In the genomic region with DNA sequence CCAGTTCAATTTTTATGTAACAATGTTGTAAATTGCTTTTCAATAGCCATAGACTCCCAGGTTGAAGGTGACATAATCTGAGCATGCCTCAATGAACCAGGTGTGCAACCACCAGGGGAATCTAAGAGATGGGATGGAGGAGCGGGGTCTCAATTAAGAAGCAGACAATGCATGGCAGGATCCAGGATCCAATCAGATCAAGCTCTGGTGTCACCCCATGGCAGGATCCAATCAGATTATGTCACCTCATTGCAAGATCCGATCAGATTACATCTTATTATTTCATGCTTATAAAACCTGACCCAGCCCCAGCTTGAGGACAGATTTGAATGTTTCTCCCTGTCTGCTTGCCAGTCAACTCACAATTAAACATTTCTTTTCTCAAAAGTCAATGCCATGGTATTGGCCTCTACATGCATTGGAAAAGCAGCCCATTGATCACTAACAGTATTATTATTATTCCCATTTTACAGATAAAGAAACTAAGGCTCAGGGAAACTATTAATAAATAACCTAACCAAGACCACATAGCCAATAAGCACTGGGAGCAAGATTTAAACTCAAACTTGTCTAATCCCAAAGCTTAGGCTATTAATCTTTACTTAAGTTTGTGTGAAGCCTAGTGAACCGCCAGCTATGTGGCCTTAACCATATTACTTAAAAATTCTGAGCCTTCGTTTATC, we compare ENCODE assay signal across 1 cellular context.
TF ChIP-seq lines count a peak whose summit lies in the region.

No MANE protein-coding gene starts in this region.

TF ChIP-seq in K562, 482 proteins besides CTCF, POLR2A, EP300 and RAD21:
- TF ChIP-seq ADNP (tag; IDR thresholded peaks at IDR 0.05) = peak; percentile 67
- TF ChIP-seq MBD2 (IDR thresholded peaks at IDR 0.05; ENCODE audit: borderline replicate concordance, low read depth) = no peak
- TF ChIP-seq SRSF1 (IDR thresholded peaks at IDR 0.05; ENCODE audit: low read depth, low read length) = no peak
- peak; percentile 66 for TF ChIP-seq CHD4 (IDR thresholded peaks at IDR 0.05; ENCODE audit: insufficient read depth, insufficient replicate concordance, low read depth, low read length, poor library complexity, severe bottlenecking)
- no peak for TF ChIP-seq POLR3A (IDR thresholded peaks at IDR 0.05; ENCODE audit: borderline replicate concordance, extremely low read depth, insufficient read depth, insufficient read length)
- TF ChIP-seq BCOR (IDR thresholded peaks at IDR 0.05) = peak; percentile 71; the same call in 1 of the 2 replicates
- TF ChIP-seq YY1 (IDR thresholded peaks at IDR 0.05; ENCODE audit: borderline replicate concordance in 1 of 3, control insufficient read depth in 1 of 3, extremely low read depth in 1 of 3, insufficient read depth in 3 of 3, insufficient read length in 1 of 3, insufficient replicate concordance in 2 of 3, low read depth in 1 of 3, low read length in 2 of 3) = no peak
- TF ChIP-seq RBM25 (IDR thresholded peaks at IDR 0.05; ENCODE audit: low read depth, low read length, severe bottlenecking) = peak; percentile 77
- TF ChIP-seq AFF1 (IDR thresholded peaks at IDR 0.05; ENCODE audit: low read depth in 1 of 2, partially characterized antibody in 2 of 2) = no peak
- TF ChIP-seq KDM1A (IDR thresholded peaks at IDR 0.05) = 0 out of 4 replicates have a peak, but pooled peaks have one; percentile 23 to 41
- TF ChIP-seq, protein P1, sequence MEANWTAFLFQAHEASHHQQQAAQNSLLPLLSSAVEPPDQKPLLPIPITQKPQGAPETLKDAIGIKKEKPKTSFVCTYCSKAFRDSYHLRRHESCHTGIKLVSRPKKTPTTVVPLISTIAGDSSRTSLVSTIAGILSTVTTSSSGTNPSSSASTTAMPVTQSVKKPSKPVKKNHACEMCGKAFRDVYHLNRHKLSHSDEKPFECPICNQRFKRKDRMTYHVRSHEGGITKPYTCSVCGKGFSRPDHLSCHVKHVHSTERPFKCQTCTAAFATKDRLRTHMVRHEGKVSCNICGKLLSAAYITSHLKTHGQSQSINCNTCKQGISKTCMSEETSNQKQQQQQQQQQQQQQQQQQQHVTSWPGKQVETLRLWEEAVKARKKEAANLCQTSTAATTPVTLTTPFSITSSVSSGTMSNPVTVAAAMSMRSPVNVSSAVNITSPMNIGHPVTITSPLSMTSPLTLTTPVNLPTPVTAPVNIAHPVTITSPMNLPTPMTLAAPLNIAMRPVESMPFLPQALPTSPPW (CRISPR knock-in tag; IDR thresholded peaks at IDR 0.05) = no peak
- TF ChIP-seq ZNF384 (IDR thresholded peaks at IDR 0.05; ENCODE audit: low read depth, low read length) = no peak
- TF ChIP-seq BHLHE40 (IDR thresholded peaks at IDR 0.05; ENCODE audit: low read length) = no peak
- TF ChIP-seq RHOXF2B (CRISPR knock-in tag; conservative IDR thresholded peaks at IDR 0.05) = no peak
- TF ChIP-seq HDAC3 (IDR thresholded peaks at IDR 0.05; ENCODE audit: borderline replicate concordance, partially characterized antibody) = no peak
